Comparison of ENCODE assay signal across 10 cellular contexts in genomic region chr19:8355631-8356402, GRCh38. TPM values are rescaled to one million over a fixed set of nuclear protein-coding genes. Genes with fewer than 3 reads are reported as not detected.
DNase-seq lines count a peak whose midpoint lies in the region; ATAC-seq, FAIRE-seq and TF ChIP-seq lines count a peak whose summit lies in the region.
"Had no signal": no experiment of that assay in that cellular context is flagged by ENCODE, and none has a peak within 500 bp of the region (broad histone marks: within the 10 kb centered on the region; RNA-seq: fewer than 3 reads in every experiment).

No MANE protein-coding gene starts in this region.

- peaks cover 5% of the 10 kb centered on the region for H3K36me3 Mint-ChIP-seq in HFFc6 (ENCODE audit: low read depth)

- 65 to 72% (median 67%) methylated on average over 6 of the region's 6 CpGs for WGBS in small intestine, 3 donors

- DNase-seq in HFFc6 (peak; percentile 97), SW480 (ENCODE audit: low spot score) (peak; percentile 79), foreskin keratinocyte (peak; percentile 78 to 87), small intestine (peak; percentile 52), left colon (no peak), iPS-NIHi7 (ENCODE audit: extremely low spot score) (no peak), NCI-H2029 (lab: John Stamatoyannopoulos, UW) (no peak), activated gamma-delta T cell (lab: John Stamatoyannopoulos, UW) (no peak)
- DNase-seq: activated CD8-positive, alpha-beta memory T cell treated with anti-CD3 and anti-CD28 coated beads, Interleukin-2, amount 50 U/mL, for 4 hours; NCI-H1417 treated with DMSO at 0.1 percent for 48 hours had no signal

- H3K4me3 Mint-ChIP-seq in HFFc6 = peak overlapping the region; percentile 49

- peaks cover 5% of the 10 kb centered on the region for H3K27me3 Mint-ChIP-seq in HFFc6 (ENCODE audit: insufficient read depth)

- H3K9me3 Mint-ChIP-seq in HFFc6 = peaks cover 5% of the 10 kb centered on the region

- TF ChIP-seq CTCF in HFFc6 (IDR thresholded peaks at IDR 0.05) (peak; percentile 37; the same call in 1 of the 2 replicates), foreskin keratinocyte (conservative IDR thresholded peaks at IDR 0.05) (no peak)

- no peak overlapping the region for H3K27ac ChIP-seq in foreskin keratinocyte
- peak overlapping the region; percentile 4 to 52 for H3K27ac ChIP-seq in small intestine (ENCODE audit: low read depth in 1 of 2, low read length in 1 of 2)

- no peaks in the 10 kb centered on the region for H3K9me3 ChIP-seq in small intestine (ENCODE audit: control insufficient read depth, low read depth)

- no peaks in the 10 kb centered on the region for H3K36me3 ChIP-seq in small intestine (ENCODE audit: control insufficient read depth in 2 of 2, insufficient read depth in 2 of 2, low read length in 2 of 2)

- H3K4me1 ChIP-seq in foreskin keratinocyte = peaks cover 10% of the 10 kb centered on the region
- peaks cover 0 to 7% of the 10 kb centered on the region in 2 donors for H3K4me1 ChIP-seq in small intestine (ENCODE audit: control insufficient read depth in 2 of 2, insufficient read depth in 1 of 2, low read depth in 1 of 2, low read length in 1 of 2)

- peaks cover 5% of the 10 kb centered on the region for H3K27me3 ChIP-seq in foreskin keratinocyte
- no peaks in the 10 kb centered on the region for H3K27me3 ChIP-seq in small intestine (ENCODE audit: control insufficient read depth in 2 of 2, insufficient read depth in 2 of 2, low read length in 2 of 2)

- H3K4me1 Mint-ChIP-seq in HFFc6 (ENCODE audit: low read depth) = peaks cover 33% of the 10 kb centered on the region

- H3K27ac Mint-ChIP-seq in HFFc6 = peak overlapping the region; percentile 82

- ATAC-seq in foreskin keratinocyte = peak; percentile 52
- no peak for ATAC-seq in left colon

- H3K4me3 ChIP-seq in small intestine (ENCODE audit: low read depth in 1 of 2, low read length in 2 of 2) = no peak overlapping the region

- intact Hi-C loops in left colon (cut with DNase I, micrococcal nuclease) = no loop called here

- FAIRE-seq in small intestine (lab: Jason Lieb, UNC) = no peak

RNA-seq across cellular contexts. Expression of gene ANGPTL4, which starts 8.1 kb away (rescaled TPM):
- total RNA-seq in HFFc6 (2021; fragmentation: NEBNext Ultra II Directional; extraction: Animal tissue kit (Norgen Biotek cat#: 25700)) = 1 to 10 TPM; 1.5 to 9.8 (median 2.0) TPM
- total RNA-seq in foreskin keratinocyte = 1.5 and 3.0 TPM in 2 replicates
- polyA plus RNA-seq in foreskin keratinocyte = 2.3 and 3.7 TPM in 2 replicates
- 10 to 100 TPM in 2 of 3 donors, 1 to 10 TPM in 1; 7.3 to 24.8 (median 10.0) TPM for polyA plus RNA-seq in small intestine
- 1 to 10 TPM; 3.2 TPM for total RNA-seq in left colon

RNA-seq across cellular contexts. Expression of gene KANK3, which starts 12.8 kb away (rescaled TPM):
- under 1 TPM in 2 of 6 experiments, not detected in 4; 0.26 to 0.30 TPM for total RNA-seq in HFFc6 (2021; fragmentation: NEBNext Ultra II Directional; extraction: Animal tissue kit (Norgen Biotek cat#: 25700))
- total RNA-seq in foreskin keratinocyte (0.34 and 0.35 TPM in 2 replicates), left colon (1 to 10 TPM; 2.4 to 2.6 TPM)
- polyA plus RNA-seq in foreskin keratinocyte (0.41 and 0.48 TPM in 2 replicates), small intestine (10 to 100 TPM in 1 of 3 donors, 1 to 10 TPM in 2; 1.3 to 13.0 (median 4.6) TPM)

RNA-seq across cellular contexts. Expression of gene RAB11B, which starts 34.3 kb away (rescaled TPM):
- 100 to 1,000 TPM in 1 of 6 experiments, 10 to 100 TPM in 5; 82.5 to 107 (median 92.4) TPM for total RNA-seq in HFFc6 (2021; fragmentation: NEBNext Ultra II Directional; extraction: Animal tissue kit (Norgen Biotek cat#: 25700))
- 23.6 and 25.9 TPM in 2 replicates for total RNA-seq in foreskin keratinocyte
- 69.1 and 72.3 TPM in 2 replicates for polyA plus RNA-seq in foreskin keratinocyte
- 10 to 100 TPM; 55.7 to 86.8 (median 57.6) TPM for polyA plus RNA-seq in small intestine
- total RNA-seq in left colon = 100 to 1,000 TPM; 112 to 135 TPM

RNA-seq across cellular contexts. Expression of gene RPS28, which starts 34.5 kb away (rescaled TPM):
- 1,000 to 10,000 TPM; 1,135 to 1,536 (median 1,376) TPM for total RNA-seq in HFFc6 (2021; fragmentation: NEBNext Ultra II Directional; extraction: Animal tissue kit (Norgen Biotek cat#: 25700))
- 761 and 816 TPM in 2 replicates for total RNA-seq in foreskin keratinocyte
- 1,688 and 1,858 TPM in 2 replicates for polyA plus RNA-seq in foreskin keratinocyte
- polyA plus RNA-seq in small intestine = 100 to 1,000 TPM; 449 to 911 (median 838) TPM
- 1,000 to 10,000 TPM; 1,489 to 1,517 TPM for total RNA-seq in left colon

RNA-seq across cellular contexts. Expression of gene NDUFA7, which starts 34.6 kb away (rescaled TPM):
- total RNA-seq in HFFc6 (2021; fragmentation: NEBNext Ultra II Directional; extraction: Animal tissue kit (Norgen Biotek cat#: 25700)) = 10 to 100 TPM; 54.0 to 75.9 (median 61.1) TPM
- total RNA-seq in foreskin keratinocyte (101 and 110 TPM in 2 replicates), left colon (10 to 100 TPM; 49.3 to 59.6 TPM)
- polyA plus RNA-seq in foreskin keratinocyte (177 and 193 TPM in 2 replicates), small intestine (100 to 1,000 TPM; 125 to 160 (median 149) TPM)

Comparison
In these comparisons a context has a peak if more than half of its experiments do, and no peak if none do; other contexts are left out.
1. DNase-seq: peak in HFFc6 (single experiment), SW480 (single experiment), foreskin keratinocyte (2 of 2) and small intestine (single experiment); none in left colon (0 of 2), iPS-NIHi7 (single experiment), NCI-H2029 (single experiment) and activated gamma-delta T cell (single experiment).